9 cellular contexts compared by ENCODE assay signal in genomic region chr2:196987298-196987653, GRCh38.
DNase-seq lines count a peak whose midpoint lies in the region; ATAC-seq and TF ChIP-seq lines count a peak whose summit lies in the region.
"Had no signal": no experiment of that assay in that cellular context is flagged by ENCODE, and none has a peak within 500 bp of the region (broad histone marks: within the 10 kb centered on the region; RNA-seq: fewer than 3 reads in every experiment).

No MANE protein-coding gene starts in this region.

- DNase-seq in activated CD4-positive, alpha-beta T cell treated with anti-CD3 and anti-CD28 coated beads for 36 hours: no peak
- no peak for DNase-seq in activated CD4-positive, alpha-beta T cell treated with anti-CD3 and anti-CD28 coated beads for 4 hours
- DNase-seq in PC-9 (no peak), fibroblast of lung (ENCODE audit: low read depth in 2 of 2) (peak in 1 of 2 donors; percentile 73), G401 (ENCODE audit: low spot score) (no peak)
- DNase-seq: NCI-H2081 treated with DMSO at 0.1 percent for 48 hours had no signal

- intact Hi-C loops in activated CD4-positive, alpha-beta T cell treated with anti-CD3 and anti-CD28 coated beads for 36 hours (cut with DNase I, micrococcal nuclease): loop anchor here in 1 of 2 experiments (5.0 to 10.0 kb wide), 2 partner anchors 325 to 722 kb away; partner anchors contain the start of gene ANKRD44
- intact Hi-C loops in PC-9 (cut with micrococcal nuclease; ENCODE audit: unreplicated experiment): no loop called here

- no TSS peak for BruUV-seq in PC-9 (replicated peaks; lab: Mats Ljungman, UMichigan)

- in situ Hi-C loops in G401 (cut with HindIII; ENCODE audit: low sequenced_read_pairs): no loop called here

- H3K4me3 ChIP-seq in PC-9 (peak overlapping the region; percentile 28; the same call in 1 of the 2 replicates), fibroblast of lung (replicated peaks in 1 of 4; ENCODE audit: control extremely low read depth in 1 of 4, insufficient read depth in 1 of 4, low read depth in 3 of 4, low read length in 4 of 4) (peak overlapping the region; percentile 30 to 55 (median 38)), skin epidermis (no peak overlapping the region)

- H3K4me1 ChIP-seq in PC-9 (replicated peaks; ENCODE audit: insufficient read depth) (peaks cover 29% of the 10 kb centered on the region), fibroblast of lung (ENCODE audit: control insufficient read depth, extremely low read depth, insufficient read depth, low read length) (peaks cover 3% of the 10 kb centered on the region)

- peaks cover 63% of the 10 kb centered on the region for H3K4me1 Mint-ChIP-seq in activated CD4-positive, alpha-beta T cell treated with anti-CD3 and anti-CD28 coated beads for 36 hours

- CTCF ChIA-PET in activated CD4-positive, alpha-beta T cell treated with anti-CD3 and anti-CD28 coated beads for 36 hours (lab: Charles Lee): interaction anchor here (0.7 to 1.0 kb wide), 2 partner anchors 60 to 513 kb away, joined by 5 read pairs; partner anchors contain the start of gene HSPD1
- CTCF ChIA-PET in PC-9 (lab: Charles Lee): no interaction called here

- H3K9me3 Mint-ChIP-seq in activated CD4-positive, alpha-beta T cell treated with anti-CD3 and anti-CD28 coated beads for 36 hours (ENCODE audit: low read depth): peaks cover 18% of the 10 kb centered on the region

- no peaks in the 10 kb centered on the region for H3K9me3 ChIP-seq in PC-9 (ENCODE audit: insufficient read depth, low read depth)
- H3K9me3 ChIP-seq in fibroblast of lung (ENCODE audit: control insufficient read depth, insufficient read depth, low read depth, low read length): no peaks in the 10 kb centered on the region

- H3K36me3 ChIP-seq in PC-9 (ENCODE audit: low read depth): no peaks in the 10 kb centered on the region
- no peaks in the 10 kb centered on the region for H3K36me3 ChIP-seq in fibroblast of lung (ENCODE audit: control insufficient read depth, insufficient read depth, low read length)

- H3F3A ChIP-seq in PC-9 (ENCODE audit: insufficient read depth, low read depth): peaks cover 17% of the 10 kb centered on the region

- peaks cover 47% of the 10 kb centered on the region for H3K36me3 Mint-ChIP-seq in activated CD4-positive, alpha-beta T cell treated with anti-CD3 and anti-CD28 coated beads for 36 hours (ENCODE audit: low read depth)

- TF ChIP-seq CTCF in PC-9 (conservative IDR thresholded peaks at IDR 0.05) (no peak), fibroblast of lung (conservative IDR thresholded peaks at IDR 0.05 in 1 of 2, IDR thresholded peaks at IDR 0.05 in 1 of 2; ENCODE audit: low read depth in 1 of 2, low read length in 2 of 2) (no peak)

- no peak for ATAC-seq in activated CD4-positive, alpha-beta T cell treated with anti-CD3 and anti-CD28 coated beads for 36 hours
- ATAC-seq in HG03565 (IDR thresholded peaks at IDR 0.05; ENCODE audit: unreplicated experiment) (no peak), HG02840 (IDR thresholded peaks at IDR 0.05; ENCODE audit: low FRiP score, unreplicated experiment) (no peak)

- H3K4me3 Mint-ChIP-seq in activated CD4-positive, alpha-beta T cell treated with anti-CD3 and anti-CD28 coated beads for 36 hours: no peak overlapping the region

- H2AFZ ChIP-seq in PC-9 (no peak overlapping the region), fibroblast of lung (ENCODE audit: low read length) (peak overlapping the region; percentile 31)

- H3K9me2 ChIP-seq in PC-9 (ENCODE audit: insufficient read depth): no peaks in the 10 kb centered on the region

- no peaks in the 10 kb centered on the region for H3K27me3 Mint-ChIP-seq in activated CD4-positive, alpha-beta T cell treated with anti-CD3 and anti-CD28 coated beads for 36 hours

- H3K27me3 ChIP-seq in PC-9 (ENCODE audit: insufficient read depth, low read depth) (no peaks in the 10 kb centered on the region), fibroblast of lung (ENCODE audit: control insufficient read depth, insufficient read depth, low read length) (no peaks in the 10 kb centered on the region)

- H3K4me2 ChIP-seq in PC-9 (peak overlapping the region; percentile 70), fibroblast of lung (ENCODE audit: extremely low read depth, insufficient read depth, low read length) (peak overlapping the region; percentile 69)

- POLR2A ChIA-PET in activated CD4-positive, alpha-beta T cell treated with anti-CD3 and anti-CD28 coated beads for 36 hours (lab: Charles Lee): interaction anchor here (0.6 to 1.8 kb wide), 4 partner anchors 60 to 230 kb away, joined by 3 to 15 read pairs (median 3); no protein-coding TSS in a partner anchor
- POLR2A ChIA-PET in PC-9 (lab: Charles Lee; ENCODE audit: unreplicated experiment): no interaction called here

- peak overlapping the region; percentile 92 for H3K27ac ChIP-seq in PC-9
- peak overlapping the region; percentile 68 for H3K27ac ChIP-seq in fibroblast of lung (ENCODE audit: insufficient read depth, low read length)
- peak overlapping the region in 14 of 21 experiments; percentile 8 to 80 (median 54) for H3K27ac ChIP-seq in skin epidermis

- no peaks in the 10 kb centered on the region for H4K20me1 ChIP-seq in PC-9 (ENCODE audit: insufficient read depth)
- no peaks in the 10 kb centered on the region for H4K20me1 ChIP-seq in fibroblast of lung (ENCODE audit: control insufficient read depth, extremely low read depth, insufficient read depth, low read length)

- peak overlapping the region; percentile 39 for H3K9ac ChIP-seq in fibroblast of lung (ENCODE audit: insufficient read depth, low read length)

- no peaks in the 10 kb centered on the region for H3K79me2 ChIP-seq in PC-9 (ENCODE audit: low read depth)
- no peaks in the 10 kb centered on the region for H3K79me2 ChIP-seq in fibroblast of lung (ENCODE audit: control insufficient read depth, insufficient read depth, low read length)

- H3K27ac Mint-ChIP-seq in activated CD4-positive, alpha-beta T cell treated with anti-CD3 and anti-CD28 coated beads for 36 hours: peak overlapping the region; percentile 98

Comparison
In these comparisons a context has a peak if more than half of its experiments do, and no peak if none do; other contexts are left out.
1. H3K4me3 ChIP-seq: peak in PC-9 (single experiment) and fibroblast of lung (4 of 4); none in skin epidermis (0 of 7).
2. Peak in every context shown above with its lines, with median percentiles within 50 percentile points of each other: H3K27ac ChIP-seq.